ENCODE assay signal across 8 cellular contexts in genomic region chr2:235494716-235495372, GRCh38. TPM values are rescaled to one million over a fixed set of nuclear protein-coding genes. Genes with fewer than 3 reads are reported as not detected.
DNase-seq lines count a peak whose midpoint lies in the region; ATAC-seq, FAIRE-seq and TF ChIP-seq lines count a peak whose summit lies in the region.

No MANE protein-coding gene starts in this region.

- peak overlapping the region; percentile 48 for H3K4me3 Mint-ChIP-seq in T-helper 1 cell treated with Interleukin-12 subunit alpha and Interleukin-12 subunit beta and Interleukin-4 antibody, amounts not matched to agents 30 μg/mL and 1 μg/mL, for 36 hours

- H3K9ac ChIP-seq in mucosa of stomach (ENCODE audit: low read length): peak overlapping the region; percentile 66

- H3K27me3 Mint-ChIP-seq in T-helper 1 cell treated with Interleukin-12 subunit alpha and Interleukin-12 subunit beta and Interleukin-4 antibody, amounts not matched to agents 30 μg/mL and 1 μg/mL, for 36 hours (ENCODE audit: low read depth): peaks cover 66% of the 10 kb centered on the region

- H3K9me3 ChIP-seq in SJCRH30 (replicated peaks): peaks cover 3% of the 10 kb centered on the region; the same call in 1 of the 2 replicates
- no peaks in the 10 kb centered on the region for H3K9me3 ChIP-seq in mucosa of stomach (ENCODE audit: control insufficient read depth, low read length)

- no peaks in the 10 kb centered on the region for H3K36me3 ChIP-seq in SJCRH30
- H3K36me3 ChIP-seq in mucosa of stomach (ENCODE audit: control insufficient read depth, insufficient read depth, low read length): no peaks in the 10 kb centered on the region

- no peaks in the 10 kb centered on the region for H3K36me3 Mint-ChIP-seq in T-helper 1 cell treated with Interleukin-12 subunit alpha and Interleukin-12 subunit beta and Interleukin-4 antibody, amounts not matched to agents 30 μg/mL and 1 μg/mL, for 36 hours (ENCODE audit: low read depth)

- no peak overlapping the region; the same call in 1 of the 2 replicates for H3K27ac ChIP-seq in SJCRH30

- H3K4me1 ChIP-seq in SJCRH30 (no peaks in the 10 kb centered on the region; the same call in 1 of the 2 replicates), mucosa of stomach (ENCODE audit: control insufficient read depth, insufficient read depth, low read length) (peaks cover 22% of the 10 kb centered on the region)

- H3K4me3 ChIP-seq in SJCRH30 (peak overlapping the region; percentile 94), epithelial cell of proximal tubule (ENCODE audit: low read depth, low read length) (peak overlapping the region; percentile 76), mucosa of stomach (ENCODE audit: low read length) (peak overlapping the region; percentile 43)

- ATAC-seq in HG03469 (IDR thresholded peaks at IDR 0.05; ENCODE audit: unreplicated experiment): no peak
- ATAC-seq in HG02870 (IDR thresholded peaks at IDR 0.05; ENCODE audit: unreplicated experiment): no peak

- no peaks in the 10 kb centered on the region for H3K9me3 Mint-ChIP-seq in T-helper 1 cell treated with Interleukin-12 subunit alpha and Interleukin-12 subunit beta and Interleukin-4 antibody, amounts not matched to agents 30 μg/mL and 1 μg/mL, for 36 hours

- no peak for FAIRE-seq in urothelium cell line (lab: Jason Lieb, UNC)

- H3K27me3 ChIP-seq in SJCRH30 (no peaks in the 10 kb centered on the region), mucosa of stomach (ENCODE audit: control insufficient read depth, insufficient read depth, low read length) (no peaks in the 10 kb centered on the region)

- no peak overlapping the region for H3K27ac Mint-ChIP-seq in T-helper 1 cell treated with Interleukin-12 subunit alpha and Interleukin-12 subunit beta and Interleukin-4 antibody, amounts not matched to agents 30 μg/mL and 1 μg/mL, for 36 hours

- peaks cover 5% of the 10 kb centered on the region for H3K4me1 Mint-ChIP-seq in T-helper 1 cell treated with Interleukin-12 subunit alpha and Interleukin-12 subunit beta and Interleukin-4 antibody, amounts not matched to agents 30 μg/mL and 1 μg/mL, for 36 hours (ENCODE audit: low read depth)

- no peak for DNase-seq in T-helper 1 cell
- DNase-seq in SJCRH30: peak; percentile 43 to 46
- DNase-seq in epithelial cell of proximal tubule (ENCODE audit: low read depth): no peak
- peak; percentile 45 for DNase-seq in urothelium cell line (ENCODE audit: low spot score)

- TF ChIP-seq CTCF in epithelial cell of proximal tubule (conservative IDR thresholded peaks at IDR 0.05; ENCODE audit: low read depth, low read length): no peak

RNA-seq across cellular contexts. Expression of gene AGAP1, which starts 1.0 kb away (rescaled TPM):
- total RNA-seq in SJCRH30 (2014; rRNA removed; shearing (Covaris generic)): 24.6 and 27.8 TPM in 2 replicates
- 13.5 and 17.5 TPM in 2 replicates for total RNA-seq in epithelial cell of proximal tubule

Comparison
In these comparisons a context has a peak if more than half of its experiments do, and no peak if none do; other contexts are left out.
1. DNase-seq: peak in SJCRH30 (2 of 2) and urothelium cell line (single experiment); none in T-helper 1 cell (0 of 5) and epithelial cell of proximal tubule (single experiment).
2. H3K4me3 ChIP-seq: peak in every context shown above with its lines; median percentile 94 in SJCRH30; 76 in epithelial cell of proximal tubule; 43 in mucosa of stomach.